Comparison of ENCODE assay signal across 25 cellular contexts in genomic region chr6:41077536-41077935, GRCh38. TPM values are rescaled to one million over a fixed set of nuclear protein-coding genes. Genes with fewer than 3 reads are reported as not detected.
"Had no signal": no experiment of that assay in that cellular context is flagged by ENCODE, and none has a peak within 500 bp of the region (broad histone marks: within the 10 kb centered on the region; RNA-seq: fewer than 3 reads in every experiment).

No MANE protein-coding gene starts in this region.

- DNase-seq: activated CD4-positive, alpha-beta T cell treated with anti-CD3 and anti-CD28 coated beads, Interleukin-2, amount 10 ng/mL, durations not matched to agents 24 days and 14 days; activated CD8-positive, alpha-beta memory T cell treated with anti-CD3 and anti-CD28 coated beads, Interleukin-2, amount 50 U/mL, for 4 hours; activated effector memory CD4-positive, alpha-beta T cell treated with Interleukin-2 at 50 U/mL for 16 hours; activated naive CD4-positive, alpha-beta T cell treated with anti-CD3 and anti-CD28 coated beads, Interleukin-2, amount 50 U/mL, for 16 hours; activated naive CD8-positive, alpha-beta T cell treated with anti-CD3 and anti-CD28 coated beads, Interleukin-2, amount 50 U/mL, for 24 hours; activated T-cell treated with anti-CD3 and anti-CD28 coated beads, Interleukin-2, amount 50 U/mL, for 4 hours; effector memory CD4-positive, alpha-beta T cell; foreskin melanocyte; hippocampal formation; left ventricle myocardium superior; mammary epithelial cell; midbrain; natural killer cell; ovary; stimulated activated CD4-positive, alpha-beta T cell treated with anti-CD3 and anti-CD28 coated beads, Interleukin-4, amount 100 ng/mL, for 4 hours; substantia nigra; SW 1271; T-helper 2 cell; thyroid gland had no signal

- H3K27me3 Mint-ChIP-seq: activated naive CD8-positive, alpha-beta T cell treated with anti-CD3 and anti-CD28 coated beads, Interleukin-2, amount 50 U/mL, for 24 hours; stimulated activated naive CD8-positive, alpha-beta T cell treated with anti-CD3 and anti-CD28 coated beads, Interleukin-15, Interleukin-2, amounts not matched to agents 100 ng/mL and 50 ng/mL, for 24 hours had no signal

- ATAC-seq: activated naive CD8-positive, alpha-beta T cell treated with anti-CD3 and anti-CD28 coated beads, Interleukin-2, amount 50 U/mL, for 24 hours; activated T-cell treated with anti-CD3 and anti-CD28 coated beads, Interleukin-2, amount 50 U/mL, for 4 hours; esophagus mucosa; left ventricle myocardium superior; natural killer cell had no signal

- H3K27ac Mint-ChIP-seq: activated CD4-positive, alpha-beta T cell treated with anti-CD3 and anti-CD28 coated beads, Interleukin-2, amount 10 ng/mL, durations not matched to agents 24 days and 14 days; activated naive CD8-positive, alpha-beta T cell treated with anti-CD3 and anti-CD28 coated beads, Interleukin-2, amount 50 U/mL, for 24 hours; stimulated activated naive CD8-positive, alpha-beta T cell treated with anti-CD3 and anti-CD28 coated beads, Interleukin-15, Interleukin-2, amounts not matched to agents 100 ng/mL and 50 ng/mL, for 24 hours had no signal

- H3K9me3 ChIP-seq: ovary, prostate gland, thyroid gland had no signal

- H3K9me3 Mint-ChIP-seq: activated CD4-positive, alpha-beta T cell treated with anti-CD3 and anti-CD28 coated beads, Interleukin-2, amount 10 ng/mL, durations not matched to agents 24 days and 14 days; activated naive CD8-positive, alpha-beta T cell treated with anti-CD3 and anti-CD28 coated beads, Interleukin-2, amount 50 U/mL, for 24 hours; activated T-cell treated with anti-CD3 and anti-CD28 coated beads, Interleukin-2, amount 50 U/mL, for 4 hours; natural killer cell; stimulated activated naive CD8-positive, alpha-beta T cell treated with anti-CD3 and anti-CD28 coated beads, Interleukin-15, Interleukin-2, amounts not matched to agents 100 ng/mL and 50 ng/mL, for 24 hours had no signal

- H3K36me3 ChIP-seq: ovary, prostate gland had no signal

- H3K4me3 ChIP-seq: ovary, prostate gland, thyroid gland had no signal

- H3K27ac ChIP-seq: ovary, prostate gland had no signal

- H3K27me3 ChIP-seq: ovary, thyroid gland had no signal

- H3K4me3 Mint-ChIP-seq: activated CD4-positive, alpha-beta T cell treated with anti-CD3 and anti-CD28 coated beads, Interleukin-2, amount 10 ng/mL, durations not matched to agents 24 days and 14 days; activated naive CD8-positive, alpha-beta T cell treated with anti-CD3 and anti-CD28 coated beads, Interleukin-2, amount 50 U/mL, for 24 hours; activated T-cell treated with anti-CD3 and anti-CD28 coated beads, Interleukin-2, amount 50 U/mL, for 4 hours; natural killer cell; stimulated activated naive CD8-positive, alpha-beta T cell treated with anti-CD3 and anti-CD28 coated beads, Interleukin-15, Interleukin-2, amounts not matched to agents 100 ng/mL and 50 ng/mL, for 24 hours had no signal

RNA-seq across cellular contexts. Expression of gene APOBEC2, which starts 24.5 kb away (rescaled TPM):
- total RNA-seq: activated CD4-positive, alpha-beta T cell treated with anti-CD3 and anti-CD28 coated beads, Interleukin-2, amount 10 ng/mL, durations not matched to agents 24 days and 14 days; activated T-cell treated with anti-CD3 and anti-CD28 coated beads, Interleukin-2, amount 50 U/mL, for 4 hours; dermis microvascular lymphatic vessel endothelial cell; esophagus mucosa; mammary epithelial cell; natural killer cell; ovary; thyroid gland had no signal

RNA-seq across cellular contexts. Expression of gene TSPO2, which starts 35.3 kb away (rescaled TPM):
- total RNA-seq: activated CD4-positive, alpha-beta T cell treated with anti-CD3 and anti-CD28 coated beads, Interleukin-2, amount 10 ng/mL, durations not matched to agents 24 days and 14 days; activated T-cell treated with anti-CD3 and anti-CD28 coated beads, Interleukin-2, amount 50 U/mL, for 4 hours; cardiac septum; dermis microvascular lymphatic vessel endothelial cell; esophagus mucosa; left ventricle myocardium superior; mammary epithelial cell; natural killer cell; ovary; prostate gland; thyroid gland; ureter had no signal
